In the genomic region with DNA sequence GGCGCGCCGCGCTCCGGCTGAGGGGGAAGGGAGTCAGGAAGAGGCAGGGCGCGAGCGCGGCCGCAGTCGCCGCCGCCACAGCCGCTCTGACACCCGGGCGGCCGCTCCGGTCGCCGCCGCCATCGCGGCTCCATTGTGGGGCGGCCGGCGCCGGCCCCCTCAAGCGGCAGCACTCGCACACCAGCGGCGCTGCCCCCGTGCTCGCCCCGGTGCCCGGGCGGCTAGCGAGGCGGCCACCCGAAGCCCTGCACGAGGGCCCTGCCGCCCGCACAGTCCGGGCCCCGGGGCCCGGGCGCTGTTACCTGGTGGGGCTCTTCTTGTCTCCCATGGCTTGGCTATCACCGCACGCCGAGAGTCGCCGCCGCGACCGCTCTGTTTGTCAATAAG, we compare ENCODE assay signal across 8 cellular contexts. TPM values are rescaled to one million over a fixed set of nuclear protein-coding genes. Genes with fewer than 3 reads are reported as not detected.
A peak's percentile ranks its signal among the peaks of the same experiment; 100 is the strongest.
DNase-seq lines count a peak whose midpoint lies in the region; ATAC-seq and TF ChIP-seq lines count a peak whose summit lies in the region.

No MANE protein-coding gene starts in this region.

- H3K36me3 ChIP-seq in kidney epithelial cell (ENCODE audit: control insufficient read depth, insufficient read depth, low read length) = no peaks in the 10 kb centered on the region
- no peaks in the 10 kb centered on the region for H3K36me3 ChIP-seq in thyroid gland

- peaks cover 37% of the 10 kb centered on the region for H3K4me1 Mint-ChIP-seq in activated naive CD4-positive, alpha-beta T cell treated with anti-CD3 and anti-CD28 coated beads for 36 hours (ENCODE audit: low read depth)
- peaks cover 26% of the 10 kb centered on the region for H3K4me1 Mint-ChIP-seq in activated naive CD8-positive, alpha-beta T cell treated with anti-CD3 and anti-CD28 coated beads, Interleukin-2, amount 10 ng/mL, durations not matched to agents 7 days and 5 days

- peak overlapping the region; percentile 87 for H3K4me3 Mint-ChIP-seq in activated naive CD4-positive, alpha-beta T cell treated with anti-CD3 and anti-CD28 coated beads for 36 hours
- peak overlapping the region; percentile 85 for H3K4me3 Mint-ChIP-seq in activated naive CD8-positive, alpha-beta T cell treated with anti-CD3 and anti-CD28 coated beads, Interleukin-2, amount 10 ng/mL, durations not matched to agents 7 days and 5 days

- peak; percentile 26 for ATAC-seq in HG03196 (IDR thresholded peaks at IDR 0.05; ENCODE audit: unreplicated experiment)
- peak; percentile 42 for ATAC-seq in activated naive CD8-positive, alpha-beta T cell treated with anti-CD3 and anti-CD28 coated beads, Interleukin-2, amount 10 ng/mL, durations not matched to agents 7 days and 5 days (ENCODE audit: low read depth)

- H3K27me3 ChIP-seq in kidney epithelial cell (ENCODE audit: control insufficient read depth, insufficient read depth, low read length) = no peaks in the 10 kb centered on the region
- H3K27me3 ChIP-seq in thyroid gland = no peaks in the 10 kb centered on the region

- peaks cover 40 to 41% of the 10 kb centered on the region in 2 donors for H3K4me1 ChIP-seq in thyroid gland

- CTCF ChIA-PET in activated naive CD4-positive, alpha-beta T cell treated with anti-CD3 and anti-CD28 coated beads for 36 hours (lab: Charles Lee) = interaction anchor here (1.0 kb wide), 1 partner anchor 96 kb away, joined by 3 read pairs; no protein-coding TSS in a partner anchor

- H3K27ac ChIP-seq in thyroid gland = peak overlapping the region; percentile 86 to 95 (median 91)

- POLR2A ChIA-PET in activated naive CD8-positive, alpha-beta T cell treated with anti-CD3 and anti-CD28 coated beads, Interleukin-2, amount 10 ng/mL, durations not matched to agents 7 days and 5 days (lab: Charles Lee) = interaction anchor here (1.0 to 3.0 kb wide), 2 partner anchors 89 to 93 kb away, joined by 7 to 17 read pairs; a partner anchor contains a TSS

- no peak for TF ChIP-seq POLR2A in thyroid gland (IDR thresholded peaks at IDR 0.05)

- H3K27me3 Mint-ChIP-seq in activated naive CD4-positive, alpha-beta T cell treated with anti-CD3 and anti-CD28 coated beads for 36 hours (ENCODE audit: low read depth) = no peaks in the 10 kb centered on the region
- no peaks in the 10 kb centered on the region for H3K27me3 Mint-ChIP-seq in activated naive CD8-positive, alpha-beta T cell treated with anti-CD3 and anti-CD28 coated beads, Interleukin-2, amount 10 ng/mL, durations not matched to agents 7 days and 5 days

- no CpG with 5 or more reads among the region's 54 CpGs for WGBS in thyroid gland, 2 donors

- intact Hi-C loops in activated naive CD4-positive, alpha-beta T cell treated with anti-CD3 and anti-CD28 coated beads for 36 hours (cut with micrococcal nuclease) = loop anchor here (1.0 to 2.0 kb wide), 7 partner anchors 15 to 1521 kb away; a partner anchor contains a TSS
- intact Hi-C loops in thyroid gland (cut with DNase I) = loop anchor here (5.0 kb wide), 1 partner anchor 89 kb away; a partner anchor contains a TSS

- DNase-seq in activated naive CD4-positive, alpha-beta T cell treated with anti-CD3 and anti-CD28 coated beads for 36 hours = peak; percentile 7
- no peak for DNase-seq in activated naive CD4-positive, alpha-beta T cell treated with Interleukin-2 at 50 U/mL for 16 hours
- DNase-seq in activated naive CD8-positive, alpha-beta T cell treated with anti-CD3 and anti-CD28 coated beads, Interleukin-2, amount 10 ng/mL, durations not matched to agents 7 days and 5 days = no peak
- DNase-seq in kidney epithelial cell (ENCODE audit: low read depth) (no peak), thyroid gland (no peak), NCI-H1092 treated with DMSO at 0.1 percent for 48 hours (lab: John Stamatoyannopoulos, UW) (no peak), NCI-H2029 (lab: John Stamatoyannopoulos, UW) (no peak)

- H3K9me3 Mint-ChIP-seq in activated naive CD4-positive, alpha-beta T cell treated with anti-CD3 and anti-CD28 coated beads for 36 hours = no peaks in the 10 kb centered on the region
- no peaks in the 10 kb centered on the region for H3K9me3 Mint-ChIP-seq in activated naive CD8-positive, alpha-beta T cell treated with anti-CD3 and anti-CD28 coated beads, Interleukin-2, amount 10 ng/mL, durations not matched to agents 7 days and 5 days

- no peaks in the 10 kb centered on the region for H3K9me3 ChIP-seq in thyroid gland

- peak overlapping the region; percentile 91 for H3K4me3 ChIP-seq in kidney epithelial cell (ENCODE audit: low read depth, low read length)
- peak overlapping the region; percentile 31 to 74 (median 70) for H3K4me3 ChIP-seq in thyroid gland (replicated peaks in 1 of 3)

- H3K36me3 Mint-ChIP-seq in activated naive CD4-positive, alpha-beta T cell treated with anti-CD3 and anti-CD28 coated beads for 36 hours (ENCODE audit: low read depth) = peaks cover 6% of the 10 kb centered on the region
- peaks cover 14% of the 10 kb centered on the region for H3K36me3 Mint-ChIP-seq in activated naive CD8-positive, alpha-beta T cell treated with anti-CD3 and anti-CD28 coated beads, Interleukin-2, amount 10 ng/mL, durations not matched to agents 7 days and 5 days

- H3K27ac Mint-ChIP-seq in activated naive CD4-positive, alpha-beta T cell treated with anti-CD3 and anti-CD28 coated beads for 36 hours = peak overlapping the region; percentile 76
- H3K27ac Mint-ChIP-seq in activated naive CD8-positive, alpha-beta T cell treated with anti-CD3 and anti-CD28 coated beads, Interleukin-2, amount 10 ng/mL, durations not matched to agents 7 days and 5 days = peak overlapping the region; percentile 91

- no peak for TF ChIP-seq CTCF in kidney epithelial cell (IDR thresholded peaks at IDR 0.05; ENCODE audit: insufficient read depth, low read length, poor library complexity, severe bottlenecking)
- no peak for TF ChIP-seq CTCF in thyroid gland (IDR thresholded peaks at IDR 0.05)

RNA-seq across cellular contexts. Expression of a gene that starts 0.2 kb away (rescaled TPM):
- total RNA-seq in activated naive CD4-positive, alpha-beta T cell treated with anti-CD3 and anti-CD28 coated beads for 36 hours = 10 to 100 TPM; 28.6 to 34.8 TPM
- total RNA-seq in activated naive CD8-positive, alpha-beta T cell treated with anti-CD3 and anti-CD28 coated beads, Interleukin-2, amount 10 ng/mL, durations not matched to agents 7 days and 5 days = 10 to 100 TPM; 33.7 to 40.6 TPM
- 15.7 and 26.9 TPM in 2 replicates for total RNA-seq in kidney epithelial cell
- 10 to 100 TPM; 56.7 to 92.2 (median 70.5) TPM for total RNA-seq in thyroid gland
